In the genomic region with DNA sequence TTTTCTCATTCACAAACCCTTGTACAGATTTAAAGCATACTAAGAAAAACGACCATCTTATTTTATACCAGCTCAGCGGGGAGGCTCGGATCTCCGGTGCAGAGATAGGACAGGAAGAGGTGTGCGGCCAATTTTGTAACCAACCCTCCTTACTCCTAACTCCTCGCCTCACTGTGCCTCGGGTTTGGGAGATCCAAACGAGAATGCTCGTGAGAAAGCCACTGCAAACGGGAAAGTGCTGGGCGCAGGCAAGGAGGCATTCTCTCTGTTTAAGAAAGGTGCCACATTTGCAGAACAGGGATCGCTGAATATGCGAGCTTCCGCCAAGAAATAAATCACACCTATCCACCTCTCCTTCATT, we compare ENCODE assay signal across 9 cellular contexts. TPM values are rescaled to one million over a fixed set of nuclear protein-coding genes. Genes with fewer than 3 reads are reported as not detected.
A peak's percentile ranks its signal among the peaks of the same experiment; 100 is the strongest.
DNase-seq lines count a peak whose midpoint lies in the region; ATAC-seq, FAIRE-seq and TF ChIP-seq lines count a peak whose summit lies in the region.
"Had no signal": no experiment of that assay in that cellular context is flagged by ENCODE, and none has a peak within 500 bp of the region (broad histone marks: within the 10 kb centered on the region; RNA-seq: fewer than 3 reads in every experiment).

No MANE protein-coding gene starts in this region.

- no peak for FAIRE-seq in keratinocyte (lab: Jason Lieb, UNC)
- no peak for FAIRE-seq in GM12892 (lab: Jason Lieb, UNC)
- FAIRE-seq: TTC549 had no signal

- peaks cover 47% of the 10 kb centered on the region for H3K79me2 ChIP-seq in keratinocyte (ENCODE audit: control insufficient read depth, insufficient read depth, low read length)

- peak overlapping the region; percentile 94 for H3K9ac ChIP-seq in keratinocyte (ENCODE audit: control insufficient read depth, extremely low read depth, insufficient read depth, low read length)

- peak overlapping the region; percentile 64 to 97 (median 86) for H3K4me3 ChIP-seq in keratinocyte (ENCODE audit: control insufficient read depth in 2 of 3, extremely low read depth in 1 of 3, insufficient read depth in 2 of 3, low read depth in 1 of 3, low read length in 3 of 3)

- no peaks in the 10 kb centered on the region for H3K9me1 ChIP-seq in keratinocyte (ENCODE audit: control insufficient read depth, extremely low read depth, insufficient read depth, low read length)

- peaks cover 29% of the 10 kb centered on the region for H3K4me1 Mint-ChIP-seq in activated naive CD8-positive, alpha-beta T cell treated with anti-CD3 and anti-CD28 coated beads, Interleukin-2, amount 10 ng/mL, durations not matched to agents 7 days and 5 days

- no peaks in the 10 kb centered on the region for H3K27me3 ChIP-seq in keratinocyte (ENCODE audit: control insufficient read depth, extremely low read depth, insufficient read depth, low read length)

- H3K9me3 Mint-ChIP-seq in activated naive CD8-positive, alpha-beta T cell treated with anti-CD3 and anti-CD28 coated beads, Interleukin-2, amount 10 ng/mL, durations not matched to agents 7 days and 5 days = peaks cover 10% of the 10 kb centered on the region

- H3K27ac ChIP-seq in keratinocyte (ENCODE audit: control insufficient read depth, insufficient read depth, low read length) (peak overlapping the region; percentile 54), substantia nigra (ENCODE audit: low read depth, low read length, poor library complexity, severe bottlenecking) (peak overlapping the region; percentile 87)

- TF ChIP-seq CTCF in keratinocyte (optimal IDR thresholded peaks at IDR 0.05 in 1 of 3, IDR thresholded peaks at IDR 0.05 in 1 of 3, conservative IDR thresholded peaks at IDR 0.05 in 1 of 3; ENCODE audit: extremely low read depth in 1 of 3, insufficient read depth in 2 of 3, low read length in 3 of 3) = no peak

- H3K27ac Mint-ChIP-seq in activated naive CD8-positive, alpha-beta T cell treated with anti-CD3 and anti-CD28 coated beads, Interleukin-2, amount 10 ng/mL, durations not matched to agents 7 days and 5 days = peak overlapping the region; percentile 86

- peak; percentile 27 for DNase-seq in EH (ENCODE audit: low read depth)
- no peak for DNase-seq in activated naive CD8-positive, alpha-beta T cell treated with anti-CD3 and anti-CD28 coated beads, Interleukin-2, amount 10 ng/mL, durations not matched to agents 7 days and 5 days
- DNase-seq in keratinocyte (ENCODE audit: low read depth, low spot score) = no peak
- DNase-seq in substantia nigra (lab: John Stamatoyannopoulos, UW) = peak in 11 of 49 donors; percentile 2 to 52 (median 25)
- DNase-seq in GM12892 (ENCODE audit: insufficient read length) = no peak
- DNase-seq in SW480 (ENCODE audit: low spot score) = no peak
- DNase-seq in NCI-H2227 treated with DMSO at 0.1 percent for 48 hours (lab: John Stamatoyannopoulos, UW) = no peak

- H3K4me3 Mint-ChIP-seq in activated naive CD8-positive, alpha-beta T cell treated with anti-CD3 and anti-CD28 coated beads, Interleukin-2, amount 10 ng/mL, durations not matched to agents 7 days and 5 days = peak overlapping the region; percentile 95

- no peaks in the 10 kb centered on the region for H4K20me1 ChIP-seq in keratinocyte (ENCODE audit: control insufficient read depth, extremely low read depth, insufficient read depth, low read length)

- peaks cover 16% of the 10 kb centered on the region for H3K4me1 ChIP-seq in keratinocyte (ENCODE audit: control insufficient read depth, extremely low read depth, insufficient read depth, low read length)

- POLR2A ChIA-PET in activated naive CD8-positive, alpha-beta T cell treated with anti-CD3 and anti-CD28 coated beads, Interleukin-2, amount 10 ng/mL, durations not matched to agents 7 days and 5 days (lab: Charles Lee) = interaction anchor here (0.7 to 3.1 kb wide), 11 partner anchors 11 to 944 kb away, joined by 3 to 22 read pairs (median 3); a partner anchor contains a TSS

- H3K36me3 ChIP-seq in keratinocyte (ENCODE audit: control insufficient read depth in 2 of 2, extremely low read depth in 1 of 2, insufficient read depth in 2 of 2, low read length in 2 of 2) = peaks cover 6 to 17% of the 10 kb centered on the region in 2 experiments

- peaks cover 28% of the 10 kb centered on the region for H3K36me3 Mint-ChIP-seq in activated naive CD8-positive, alpha-beta T cell treated with anti-CD3 and anti-CD28 coated beads, Interleukin-2, amount 10 ng/mL, durations not matched to agents 7 days and 5 days

- dilution Hi-C loops in keratinocyte (cut with MboI; ENCODE audit: extremely low pct_ligation_motif_present, low sequenced_read_pairs) = no loop called here

- ATAC-seq in HG03378 (IDR thresholded peaks at IDR 0.05; ENCODE audit: unreplicated experiment) = peak; percentile 8
- no peak for ATAC-seq in activated naive CD8-positive, alpha-beta T cell treated with anti-CD3 and anti-CD28 coated beads, Interleukin-2, amount 10 ng/mL, durations not matched to agents 7 days and 5 days (ENCODE audit: low read depth)

- no peaks in the 10 kb centered on the region for H3K27me3 Mint-ChIP-seq in activated naive CD8-positive, alpha-beta T cell treated with anti-CD3 and anti-CD28 coated beads, Interleukin-2, amount 10 ng/mL, durations not matched to agents 7 days and 5 days

- H2AFZ ChIP-seq in keratinocyte (ENCODE audit: control insufficient read depth, low read length) = no peak overlapping the region

- no peak for TF ChIP-seq POLR2A in GM12892 (IDR thresholded peaks at IDR 0.05; ENCODE audit: low read depth, low read length)

- no peaks in the 10 kb centered on the region for H3K9me3 ChIP-seq in keratinocyte (ENCODE audit: control insufficient read depth, low read depth, low read length)

- H3K4me2 ChIP-seq in keratinocyte (ENCODE audit: control insufficient read depth, extremely low read depth, insufficient read depth, low read depth, low read length) = peak overlapping the region; percentile 87

RNA-seq across cellular contexts. Expression of a gene that starts 1.1 kb away (rescaled TPM):
- total RNA-seq in activated naive CD8-positive, alpha-beta T cell treated with anti-CD3 and anti-CD28 coated beads, Interleukin-2, amount 10 ng/mL, durations not matched to agents 7 days and 5 days = 10 to 100 TPM; 48.1 to 50.1 TPM
- polyA plus RNA-seq in keratinocyte = 58.3 to 86.4 TPM (median 68.6 TPM) in 3 replicates
- polyA plus RNA-seq in keratinocyte (2011; ENCODE audit: low read depth) = 113 TPM
- polyA plus RNA-seq in keratinocyte (2011; cell fraction: cytosol; rRNA removed) = 58.8 and 75.5 TPM in 2 replicates
- polyA plus RNA-seq in keratinocyte (2011; cell fraction: nucleus; rRNA removed) = 78.1 and 96.1 TPM in 2 replicates
- polyA plus RNA-seq in keratinocyte (2012; ENCODE audit: low replicate concordance) = 74.3 and 90.7 TPM in 2 replicates
- 51.8 to 112 TPM (median 65.3 TPM) in 3 replicates for polyA minus RNA-seq in keratinocyte
- 69.1 TPM for polyA minus RNA-seq in keratinocyte (2011; cell fraction: cytosol; rRNA and poly(A)+ RNA removed)
- polyA minus RNA-seq in keratinocyte (2011; cell fraction: nucleus; rRNA and poly(A)+ RNA removed) = 45.9 and 80.5 TPM in 2 replicates
- polyA plus RNA-seq in GM12892 (2012; ENCODE audit: missing spikeins) = 17.8 TPM

RNA-seq across cellular contexts. Expression of a gene that starts 46.3 kb away (rescaled TPM):
- total RNA-seq in activated naive CD8-positive, alpha-beta T cell treated with anti-CD3 and anti-CD28 coated beads, Interleukin-2, amount 10 ng/mL, durations not matched to agents 7 days and 5 days = 100 to 1,000 TPM; 121 to 128 TPM
- 0.09 to 0.36 TPM (median 0.30 TPM) in 3 replicates for polyA plus RNA-seq in keratinocyte
- polyA plus RNA-seq in keratinocyte (2011; ENCODE audit: low read depth) = 0.31 TPM
- polyA plus RNA-seq in keratinocyte (2011; cell fraction: cytosol; rRNA removed) = 0.11 and 0.13 TPM in 2 replicates
- polyA plus RNA-seq in keratinocyte (2011; cell fraction: nucleus; rRNA removed) = 0.23 and 0.43 TPM in 2 replicates
- 0.30 and 0.39 TPM in 2 replicates for polyA plus RNA-seq in keratinocyte (2012; ENCODE audit: low replicate concordance)
- polyA minus RNA-seq in keratinocyte = 0.23 to 0.36 TPM (median 0.32 TPM) in 3 replicates
- polyA minus RNA-seq in keratinocyte (2011; cell fraction: cytosol; rRNA and poly(A)+ RNA removed) = 0.38 TPM
- 0.53 and 0.54 TPM in 2 replicates for polyA minus RNA-seq in keratinocyte (2011; cell fraction: nucleus; rRNA and poly(A)+ RNA removed)
- polyA plus RNA-seq in GM12892 (2012; ENCODE audit: missing spikeins) = 47.4 TPM

RNA-seq across cellular contexts. Expression of a gene that starts 56.4 kb away (rescaled TPM):
- total RNA-seq in activated naive CD8-positive, alpha-beta T cell treated with anti-CD3 and anti-CD28 coated beads, Interleukin-2, amount 10 ng/mL, durations not matched to agents 7 days and 5 days = 10 to 100 TPM; 72.8 to 78.2 TPM
- polyA plus RNA-seq in keratinocyte = 45.7 to 65.3 TPM (median 54.9 TPM) in 3 replicates
- polyA plus RNA-seq in keratinocyte (2011; ENCODE audit: low read depth) = 311 TPM
- polyA plus RNA-seq in keratinocyte (2011; cell fraction: cytosol; rRNA removed) = 39.0 and 67.0 TPM in 2 replicates
- polyA plus RNA-seq in keratinocyte (2011; cell fraction: nucleus; rRNA removed) = 43.0 and 57.6 TPM in 2 replicates
- polyA plus RNA-seq in keratinocyte (2012; ENCODE audit: low replicate concordance) = 52.6 and 69.5 TPM in 2 replicates
- polyA minus RNA-seq in keratinocyte = 24.1 to 38.5 TPM (median 36.9 TPM) in 3 replicates
- 78.7 TPM for polyA minus RNA-seq in keratinocyte (2011; cell fraction: cytosol; rRNA and poly(A)+ RNA removed)
- polyA minus RNA-seq in keratinocyte (2011; cell fraction: nucleus; rRNA and poly(A)+ RNA removed) = 47.6 and 68.5 TPM in 2 replicates
- 25.5 TPM for polyA plus RNA-seq in GM12892 (2012; ENCODE audit: missing spikeins)
